Comparison of ENCODE assay signal across 26 cellular contexts in the genomic region with DNA sequence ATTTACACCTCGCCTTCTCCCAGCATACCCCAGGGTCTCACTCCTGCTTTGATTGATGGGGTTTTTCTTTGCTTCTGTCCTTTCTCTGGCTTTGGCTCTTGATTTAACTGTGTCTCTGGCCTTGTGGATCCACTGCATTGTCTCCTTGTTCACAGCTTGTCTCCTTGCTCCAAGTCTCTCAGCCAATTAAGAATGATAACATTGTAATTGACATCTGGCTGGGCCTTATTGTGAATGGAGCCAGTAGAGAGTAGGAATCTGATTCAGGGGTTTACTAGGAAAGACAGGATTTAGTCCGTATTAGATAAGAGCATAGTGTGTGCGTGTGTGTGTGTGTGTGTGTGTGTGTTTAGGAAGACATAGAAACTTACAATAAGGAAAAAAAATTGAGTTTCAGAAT.
"Had no signal": no experiment of that assay in that cellular context is flagged by ENCODE, and none has a peak within 500 bp of the region (broad histone marks: within the 10 kb centered on the region; RNA-seq: fewer than 3 reads in every experiment).

No MANE protein-coding gene starts in this region.

- DNase-seq: heart right ventricle; islet precursor cell; left ventricle myocardium inferior; naive B cell; natural killer cell; nephron progenitor cell; occipital lobe; psoas muscle; right lobe of liver; stimulated activated CD4-positive, alpha-beta T cell treated with anti-CD3 and anti-CD28 coated beads, Interleukin-1b, Interleukin-23, amount 100 ng/mL, for 48 hours; stimulated activated CD4-positive, alpha-beta T cell treated with anti-CD3 and anti-CD28 coated beads, Interleukin-2, amount 100 ng/mL, for 48 hours; stimulated activated CD4-positive, alpha-beta T cell treated with anti-CD3 and anti-CD28 coated beads, Interleukin-4, amount 100 ng/mL, for 4 hours; stimulated activated CD8-positive, alpha-beta memory T cell treated with anti-CD3 and anti-CD28 coated beads, Interleukin-4, amount 100 ng/mL, for 48 hours; stimulated activated naive B cell treated with anti-CD40 and anti-IgM and Interleukin-4, amounts not matched to agents 10 μg/mL and 1 μg/mL and 100 μg/mL, for 72 hours; stimulated activated naive CD8-positive, alpha-beta T cell treated with anti-CD3 and anti-CD28 coated beads, Interleukin-15, Interleukin-2, amounts not matched to agents 100 U/mL and 50 U/mL, for 24 hours; stomach; testis; thyroid gland; uterus had no signal

- H3K27ac ChIP-seq: heart right ventricle, hepatocyte, left ventricle myocardium inferior, neutrophil, parathyroid adenoma, psoas muscle, right atrium auricular region, right lobe of liver, stomach, testis, thyroid gland, uterus had no signal

- H3K9ac ChIP-seq: parathyroid adenoma had no signal

- H3K79me2 ChIP-seq: hepatocyte, parathyroid adenoma had no signal

- H3K4me3 Mint-ChIP-seq: naive B cell; natural killer cell; nephron progenitor cell; stimulated activated naive B cell treated with anti-CD40 and anti-IgM and Interleukin-4, amounts not matched to agents 10 μg/mL and 1 μg/mL and 100 μg/mL, for 72 hours; type B pancreatic cell had no signal

- H3K36me3 ChIP-seq: heart right ventricle, left ventricle myocardium inferior, neutrophil, right atrium auricular region, right lobe of liver, stomach, thyroid gland, uterus had no signal

- H3K27me3 Mint-ChIP-seq: naive B cell; stimulated activated naive B cell treated with anti-CD40 and anti-IgM and Interleukin-4, amounts not matched to agents 10 μg/mL and 1 μg/mL and 100 μg/mL, for 72 hours; type B pancreatic cell had no signal

- H3K27me3 ChIP-seq: heart right ventricle, hepatocyte, neutrophil, right atrium auricular region, right lobe of liver, stomach, testis, thyroid gland, uterus had no signal

- H3K9me3 ChIP-seq: neutrophil, psoas muscle, right atrium auricular region, right lobe of liver, stomach, testis, thyroid gland, uterus had no signal

- H3K4me2 ChIP-seq: hepatocyte, smooth muscle cell had no signal

- H2AFZ ChIP-seq: hepatocyte, parathyroid adenoma had no signal

- H3K4me3 ChIP-seq: heart right ventricle, hepatocyte, left ventricle myocardium inferior, lung, psoas muscle, right atrium auricular region, right lobe of liver, smooth muscle cell, stomach, testis, thyroid gland, uterus had no signal

- H3K4me1 Mint-ChIP-seq: naive B cell; natural killer cell; stimulated activated naive B cell treated with anti-CD40 and anti-IgM and Interleukin-4, amounts not matched to agents 10 μg/mL and 1 μg/mL and 100 μg/mL, for 72 hours had no signal

- H3K27ac Mint-ChIP-seq: naive B cell; natural killer cell; nephron progenitor cell; stimulated activated naive B cell treated with anti-CD40 and anti-IgM and Interleukin-4, amounts not matched to agents 10 μg/mL and 1 μg/mL and 100 μg/mL, for 72 hours; type B pancreatic cell had no signal

- H3K4me1 ChIP-seq: heart right ventricle, left ventricle myocardium inferior, parathyroid adenoma, psoas muscle, right atrium auricular region, right lobe of liver, stomach, testis, thyroid gland, uterus had no signal

- H3K9me3 Mint-ChIP-seq: nephron progenitor cell, type B pancreatic cell had no signal

- H3K36me3 Mint-ChIP-seq: naive B cell; natural killer cell; stimulated activated naive B cell treated with anti-CD40 and anti-IgM and Interleukin-4, amounts not matched to agents 10 μg/mL and 1 μg/mL and 100 μg/mL, for 72 hours; type B pancreatic cell had no signal

- ATAC-seq: heart right ventricle; natural killer cell; psoas muscle; right lobe of liver; stimulated activated naive B cell treated with anti-CD40 and anti-IgM and Interleukin-4, amounts not matched to agents 10 μg/mL and 1 μg/mL and 100 μg/mL, for 72 hours; stimulated activated naive CD8-positive, alpha-beta T cell treated with anti-CD3 and anti-CD28 coated beads, Interleukin-15, Interleukin-2, amounts not matched to agents 100 U/mL and 50 U/mL, for 24 hours had no signal
